In genomic region chr9:33136721-33137120, GRCh38 we compare ENCODE assay signal across 12 cellular contexts. TPM values are rescaled to one million over a fixed set of nuclear protein-coding genes. Genes with fewer than 3 reads are reported as not detected.
DNase-seq lines count a peak whose midpoint lies in the region; ATAC-seq and TF ChIP-seq lines count a peak whose summit lies in the region.
"Had no signal": no experiment of that assay in that cellular context is flagged by ENCODE, and none has a peak within 500 bp of the region (broad histone marks: within the 10 kb centered on the region; RNA-seq: fewer than 3 reads in every experiment).

No MANE protein-coding gene starts in this region.

- TF ChIP-seq CTCF in HFFc6 (IDR thresholded peaks at IDR 0.05) (no peak), breast epithelium (IDR thresholded peaks at IDR 0.05) (no peak), GM13976 (IDR thresholded peaks at IDR 0.05; ENCODE audit: borderline replicate concordance, control extremely low read depth, extremely low read depth, insufficient read depth, missing control alignments) (no peak)

- peak overlapping the region; percentile 5 for H3K27ac Mint-ChIP-seq in activated CD4-positive, alpha-beta T cell treated with anti-CD3 and anti-CD28 coated beads, Interleukin-2, amount 10 ng/mL, durations not matched to agents 24 days and 14 days
- peak overlapping the region; percentile 3; the same call in 1 of the 2 replicates for H3K27ac Mint-ChIP-seq in HFFc6

- intact Hi-C loops in activated CD4-positive, alpha-beta T cell treated with anti-CD3 and anti-CD28 coated beads, Interleukin-2, amount 10 ng/mL, durations not matched to agents 24 days and 14 days (cut with micrococcal nuclease): no loop called here
- intact Hi-C loops in breast epithelium (cut with DNase I; ENCODE audit: low total_unique reads): no loop called here

- no peaks in the 10 kb centered on the region for H3K27me3 Mint-ChIP-seq in activated CD4-positive, alpha-beta T cell treated with anti-CD3 and anti-CD28 coated beads, Interleukin-2, amount 10 ng/mL, durations not matched to agents 24 days and 14 days
- H3K27me3 Mint-ChIP-seq in HFFc6 (ENCODE audit: insufficient read depth): peaks cover 1% of the 10 kb centered on the region

- H3K36me3 Mint-ChIP-seq in activated CD4-positive, alpha-beta T cell treated with anti-CD3 and anti-CD28 coated beads, Interleukin-2, amount 10 ng/mL, durations not matched to agents 24 days and 14 days (ENCODE audit: low read depth): peaks cover 33% of the 10 kb centered on the region
- peaks cover 14% of the 10 kb centered on the region for H3K36me3 Mint-ChIP-seq in HFFc6 (ENCODE audit: low read depth)

- H3K9me3 ChIP-seq in breast epithelium: no peaks in the 10 kb centered on the region
- H3K9me3 ChIP-seq: A549 had no signal

- H3K27me3 ChIP-seq in breast epithelium: no peaks in the 10 kb centered on the region

- H3K4me3 ChIP-seq in breast epithelium (no peak overlapping the region), skin epidermis (no peak overlapping the region)
- H3K4me3 ChIP-seq: A549 had no signal

- no peaks in the 10 kb centered on the region for H3K36me3 ChIP-seq in breast epithelium

- in situ Hi-C loops in GM13976 (cut with MboI; ENCODE audit: low sequenced_read_pairs, unreplicated experiment): no loop called here

- peaks cover 58% of the 10 kb centered on the region for H3K4me1 Mint-ChIP-seq in activated CD4-positive, alpha-beta T cell treated with anti-CD3 and anti-CD28 coated beads, Interleukin-2, amount 10 ng/mL, durations not matched to agents 24 days and 14 days
- H3K4me1 Mint-ChIP-seq in HFFc6 (ENCODE audit: low read depth): peaks cover 76% of the 10 kb centered on the region

- no peak for TF ChIP-seq POLR2A in breast epithelium (IDR thresholded peaks at IDR 0.05)

- H3K27ac ChIP-seq in breast epithelium (peak overlapping the region; percentile 7 to 29), skin epidermis (peak overlapping the region in 12 of 21 experiments; percentile 1 to 68 (median 39))

- DNase-seq in activated CD4-positive, alpha-beta T cell treated with anti-CD3 and anti-CD28 coated beads, Interleukin-2, amount 10 ng/mL, durations not matched to agents 24 days and 14 days: no peak
- no peak for DNase-seq in activated CD4-positive, alpha-beta T cell treated with anti-CD3 and anti-CD28 coated beads for 48 hours
- DNase-seq in HFFc6 (no peak), breast epithelium (ENCODE audit: low spot score in 2 of 2) (no peak), GM13976 (ENCODE audit: low spot score) (no peak), NCI-H2029 (lab: John Stamatoyannopoulos, UW) (no peak)
- DNase-seq: cortex of kidney, right cardiac atrium had no signal

- H3K4me1 ChIP-seq in breast epithelium: peaks cover 17 to 23% of the 10 kb centered on the region in 2 donors

- no peaks in the 10 kb centered on the region for H3K9me3 Mint-ChIP-seq in activated CD4-positive, alpha-beta T cell treated with anti-CD3 and anti-CD28 coated beads, Interleukin-2, amount 10 ng/mL, durations not matched to agents 24 days and 14 days
- no peaks in the 10 kb centered on the region for H3K9me3 Mint-ChIP-seq in HFFc6

- no peak for ATAC-seq in HG02759 (IDR thresholded peaks at IDR 0.05; ENCODE audit: unreplicated experiment)
- ATAC-seq: A549; activated CD4-positive, CD25-positive, alpha-beta regulatory T cell treated with anti-CD3 and anti-CD28 coated beads, Interleukin-2, amount 50 U/mL, for 24 hours; right cardiac atrium had no signal

- H3K4me3 Mint-ChIP-seq in activated CD4-positive, alpha-beta T cell treated with anti-CD3 and anti-CD28 coated beads, Interleukin-2, amount 10 ng/mL, durations not matched to agents 24 days and 14 days: peak overlapping the region; percentile 1
- no peak overlapping the region for H3K4me3 Mint-ChIP-seq in HFFc6

RNA-seq across cellular contexts. Expression of gene B4GALT1, which starts 30.4 kb away (rescaled TPM):
- total RNA-seq in activated CD4-positive, alpha-beta T cell treated with anti-CD3 and anti-CD28 coated beads, Interleukin-2, amount 10 ng/mL, durations not matched to agents 24 days and 14 days: 53.8 and 55.7 TPM in 2 replicates
- 100 to 1,000 TPM in 4 of 6 experiments, 10 to 100 TPM in 2; 87.2 to 116 (median 106) TPM for total RNA-seq in HFFc6 (2021; fragmentation: NEBNext Ultra II Directional; extraction: Animal tissue kit (Norgen Biotek cat#: 25700))
- 10 to 100 TPM; 60.8 to 81.8 (median 66.2) TPM for total RNA-seq in breast epithelium
